20 cellular contexts compared by ENCODE assay signal in genomic region chr6:159572344-159573120, GRCh38.
"Had no signal": no experiment of that assay in that cellular context is flagged by ENCODE, and none has a peak within 500 bp of the region (broad histone marks: within the 10 kb centered on the region; RNA-seq: fewer than 3 reads in every experiment).

No MANE protein-coding gene starts in this region.

- H3K27ac ChIP-seq: epithelial cell of prostate, esophagus squamous epithelium, heart right ventricle, left lung, parathyroid adenoma, psoas muscle, skin epidermis, stomach had no signal

- ATAC-seq: effector memory CD8-positive, alpha-beta T cell; left lung; sciatic nerve had no signal

- H3K27me3 ChIP-seq: esophagus squamous epithelium, heart right ventricle, left lung, stomach had no signal

- DNase-seq: effector memory CD8-positive, alpha-beta T cell; esophagus squamous epithelium; foreskin melanocyte; heart right ventricle; islet precursor cell; left lung; mesendoderm; naive B cell; psoas muscle; retina; stimulated activated CD4-positive, alpha-beta T cell treated with anti-CD3 and anti-CD28 coated beads, Interleukin-2, amount 100 ng/mL, for 24 hours; stimulated activated CD4-positive, alpha-beta T cell treated with anti-CD3 and anti-CD28 coated beads, Interleukin-4, amount 100 ng/mL, for 4 hours; stimulated activated naive CD4-positive, alpha-beta T cell; stomach; substantia nigra; trophoblast cell had no signal

- H3K4me1 ChIP-seq: esophagus squamous epithelium, heart right ventricle, left lung, parathyroid adenoma, psoas muscle, stomach had no signal

- H3K4me3 ChIP-seq: esophagus squamous epithelium, heart right ventricle, left lung, psoas muscle, skin epidermis, stomach had no signal

- H3K36me3 ChIP-seq: esophagus squamous epithelium, heart right ventricle, left lung, stomach had no signal

- H3K9me3 ChIP-seq: psoas muscle had no signal
